ENCODE assay signal across 8 cellular contexts in genomic region chr7:33040803-33041516, GRCh38.
A peak's percentile ranks its signal among the peaks of the same experiment; 100 is the strongest.
DNase-seq lines count a peak whose midpoint lies in the region; ATAC-seq and TF ChIP-seq lines count a peak whose summit lies in the region.

No MANE protein-coding gene starts in this region.

- peak; percentile 29 to 31 for DNase-seq in AML-193 (lab: John Stamatoyannopoulos, UW)
- DNase-seq in activated CD4-positive, CD25-positive, alpha-beta regulatory T cell (lab: John Stamatoyannopoulos, UW), result peak in 3 of 4 experiments; percentile 8 to 52 (median 41)
- peak; percentile 45 for DNase-seq in effector CD8-positive, alpha-beta T cell (lab: John Stamatoyannopoulos, UW)
- DNase-seq in DMS79 treated with DMSO at 0.1 percent for 48 hours (lab: John Stamatoyannopoulos, UW), result no peak
- DNase-seq in NCI-H2227 (lab: John Stamatoyannopoulos, UW; ENCODE audit: unreplicated experiment), result no peak

- H3K36me3 ChIP-seq in neutrophil, result no peaks in the 10 kb centered on the region

- H3K27ac ChIP-seq in neutrophil, result peak overlapping the region; percentile 88

- peaks cover 72 to 81% of the 10 kb centered on the region in 2 experiments for H3K4me1 ChIP-seq in neutrophil (ENCODE audit: control insufficient read depth in 1 of 2, insufficient read depth in 1 of 2, low read depth in 1 of 2, low read length in 1 of 2)

- H3K4me3 ChIP-seq in neutrophil (ENCODE audit: low read depth in 1 of 2, low read length in 1 of 2), result peak overlapping the region; percentile 65 to 73

- ATAC-seq in GM19351 (IDR thresholded peaks at IDR 0.05; ENCODE audit: unreplicated experiment) (peak; percentile 91), HG03442 (IDR thresholded peaks at IDR 0.05; ENCODE audit: unreplicated experiment) (peak; percentile 90)

- TF ChIP-seq CTCF in neutrophil (IDR thresholded peaks at IDR 0.05), result no peak

- no peaks in the 10 kb centered on the region for H3K27me3 ChIP-seq in neutrophil

- no peaks in the 10 kb centered on the region for H3K9me3 ChIP-seq in neutrophil

Comparison
In these comparisons a context has a peak if more than half of its experiments do, and no peak if none do; other contexts are left out.
1. DNase-seq: peak in AML-193 (2 of 2), activated CD4-positive, CD25-positive, alpha-beta regulatory T cell (3 of 4) and effector CD8-positive, alpha-beta T cell (single experiment); none in DMS79 treated with DMSO at 0.1 percent for 48 hours (single experiment) and NCI-H2227 (single experiment).